Comparison of ENCODE assay signal across 31 cellular contexts in genomic region chr14:70201994-70202393, GRCh38. TPM values are rescaled to one million over a fixed set of nuclear protein-coding genes. Genes with fewer than 3 reads are reported as not detected.
DNase-seq lines count a peak whose midpoint lies in the region; ATAC-seq and TF ChIP-seq lines count a peak whose summit lies in the region.
"Had no signal": no experiment of that assay in that cellular context is flagged by ENCODE, and none has a peak within 500 bp of the region (broad histone marks: within the 10 kb centered on the region; RNA-seq: fewer than 3 reads in every experiment).

No MANE protein-coding gene starts in this region.

- BruUV-seq in HCT116 (replicated peaks; lab: Mats Ljungman, UMichigan): no TSS peak

- intact Hi-C loops in HCT116 (cut with micrococcal nuclease): no loop called here

- no peak overlapping the region for H3K27ac ChIP-seq in HCT116 (ENCODE audit: low read depth, low read length)
- H3K27ac ChIP-seq: 22Rv1; A549; BLaER1; BLaER1 treated with 17β-estradiol and CSF1 and Interleukin-3, amounts not matched to agents 10 nM and 100 nM; C4-2B had no signal

- H3K4me2 ChIP-seq in HCT116 (ENCODE audit: low read length): no peak overlapping the region
- H3K4me2 ChIP-seq: A549; BLaER1; BLaER1 treated with 17β-estradiol and CSF1 and Interleukin-3, amounts not matched to agents 10 nM and 100 nM had no signal

- CTCF ChIA-PET in HCT116 (lab: Charles Lee): no interaction called here

- no peak for TF ChIP-seq CTCF in HCT116 (IDR thresholded peaks at IDR 0.05 in 2 of 3, conservative IDR thresholded peaks at IDR 0.05 in 1 of 3; ENCODE audit: borderline replicate concordance in 1 of 3, insufficient read depth in 1 of 3, low read depth in 2 of 3, low read length in 2 of 3)

- H3K9me2 ChIP-seq in HCT116 (ENCODE audit: insufficient read depth): no peaks in the 10 kb centered on the region

- no peak overlapping the region for H2AFZ ChIP-seq in HCT116 (ENCODE audit: low read depth, low read length, poor library complexity, severe bottlenecking)

- POLR2A ChIA-PET in HCT116 (lab: Charles Lee): no interaction called here

- peaks cover 55% of the 10 kb centered on the region for H3K27me3 ChIP-seq in HCT116 (ENCODE audit: insufficient read depth, low read length)
- H3K27me3 ChIP-seq: BLaER1; BLaER1 treated with 17β-estradiol and CSF1 and Interleukin-3, amounts not matched to agents 10 nM and 100 nM had no signal

- ATAC-seq in HCT116: no peak
- ATAC-seq: A549; CD8-positive, alpha-beta T cell had no signal

- no peak overlapping the region for H3K9ac ChIP-seq in HCT116 (ENCODE audit: low read length)
- H3K9ac ChIP-seq: BLaER1; BLaER1 treated with 17β-estradiol and CSF1 and Interleukin-3, amounts not matched to agents 10 nM and 100 nM had no signal

- no peak for DNase-seq in HCT116 (ENCODE audit: low read depth, low spot score)
- no peak for DNase-seq in retina
- DNase-seq: 8988T; ACHN; AML-193; BE2C; C1 segment of cervical spinal cord; Caco-2; Calu3; CD4-positive, alpha-beta memory T cell; CD4-positive, alpha-beta T cell; CD4-positive, CD25-positive, alpha-beta regulatory T cell; CD8-positive, alpha-beta memory T cell; CD8-positive, alpha-beta T cell; COR-L47; DMS 273 treated with DMSO at 0.1 percent for 48 hours; DMS153; DMS53; DMS79; DMS79 treated with DMSO at 0.1 percent for 48 hours; DND-41; EL had no signal

- no peak for TF ChIP-seq RAD21 in HCT116 (IDR thresholded peaks at IDR 0.05; ENCODE audit: low read depth)

- H3K36me3 ChIP-seq in HCT116 (ENCODE audit: control insufficient read depth in 1 of 2, insufficient read depth in 2 of 2, low read length in 2 of 2): no peaks in the 10 kb centered on the region
- H3K36me3 ChIP-seq: BE2C; BLaER1; BLaER1 treated with 17β-estradiol and CSF1 and Interleukin-3, amounts not matched to agents 10 nM and 100 nM had no signal

- no peaks in the 10 kb centered on the region for H3K79me2 ChIP-seq in HCT116 (ENCODE audit: insufficient read depth, low read length)

- H3K4me1 ChIP-seq in HCT116 (ENCODE audit: control insufficient read depth in 1 of 2, insufficient read depth in 2 of 2, low read length in 2 of 2): no peaks in the 10 kb centered on the region
- H3K4me1 ChIP-seq: A549; BE2C; BLaER1; BLaER1 treated with 17β-estradiol and CSF1 and Interleukin-3, amounts not matched to agents 10 nM and 100 nM; Caco-2 had no signal

- no peak overlapping the region for H3K4me3 ChIP-seq in HCT116 (replicated peaks in 1 of 2; ENCODE audit: low read depth in 1 of 2, low read length in 2 of 2)
- H3K4me3 ChIP-seq: A549; BLaER1; BLaER1 treated with 17β-estradiol and CSF1 and Interleukin-3, amounts not matched to agents 10 nM and 100 nM had no signal

- RAD21 ChIA-PET in HCT116 (lab: Charles Lee; ENCODE audit: low non-redundant PET in 1 of 2, low total read pairs in 2 of 2, uncharacterized antibody in 2 of 2, unreplicated experiment in 2 of 2): no interaction called here

- H4K20me1 ChIP-seq in HCT116 (ENCODE audit: insufficient read depth): no peaks in the 10 kb centered on the region
- H4K20me1 ChIP-seq: BLaER1; BLaER1 treated with 17β-estradiol and CSF1 and Interleukin-3, amounts not matched to agents 10 nM and 100 nM had no signal

- no peaks in the 10 kb centered on the region for H3K9me3 ChIP-seq in HCT116 (ENCODE audit: control insufficient read depth in 1 of 2, insufficient read depth in 1 of 2, low read depth in 1 of 2, low read length in 2 of 2)
- H3K9me3 ChIP-seq: A549, BE2C, BLaER1, Caco-2 had no signal

- TF ChIP-seq POLR2A in HCT116 (IDR thresholded peaks at IDR 0.05; ENCODE audit: borderline replicate concordance, extremely low read depth, insufficient read depth, insufficient read length): no peak

TF ChIP-seq in HCT116, 20 proteins besides CTCF, POLR2A, EP300 and RAD21:
- peak; percentile 55; the same call in 1 of the 2 replicates for TF ChIP-seq EZH2phosphoT487 (IDR thresholded peaks at IDR 0.05; ENCODE audit: borderline replicate concordance)
- TF ChIP-seq CEBPB (IDR thresholded peaks at IDR 0.05; ENCODE audit: low read depth): no peak
- TF ChIP-seq EZH2 (IDR thresholded peaks at IDR 0.05): 0 out of 2 replicates have a peak, but pooled peaks have one; percentile 52

RNA-seq across cellular contexts. Expression of gene SLC8A3, which starts 13.2 kb away (rescaled TPM):
- not detected for total RNA-seq in HCT116 (2021; ENCODE audit: unreplicated experiment)
- polyA plus RNA-seq in HCT116 (2012): not detected in 2 replicates
- total RNA-seq: A172; A673; Caco-2; Calu3; CD4-positive, alpha-beta memory T cell; CD4-positive, alpha-beta T cell; CD8-positive, alpha-beta T cell had no signal
- polyA plus RNA-seq: A549; AG04450; CD14-positive monocyte; CD4-positive, alpha-beta memory T cell; CD4-positive, CD25-positive, alpha-beta regulatory T cell; CD8-positive, alpha-beta memory T cell had no signal
